In genomic region chr13:44172411-44172810, GRCh38 we compare ENCODE assay signal across 14 cellular contexts.
DNase-seq lines count a peak whose midpoint lies in the region; TF ChIP-seq lines count a peak whose summit lies in the region.
"Had no signal": no experiment of that assay in that cellular context is flagged by ENCODE, and none has a peak within 500 bp of the region (broad histone marks: within the 10 kb centered on the region; RNA-seq: fewer than 3 reads in every experiment).

No MANE protein-coding gene starts in this region.

- no peaks in the 10 kb centered on the region for H3K4me1 ChIP-seq in endodermal cell (ENCODE audit: control insufficient read depth, insufficient read depth, low read length)

- no peak overlapping the region for H3K4me3 ChIP-seq in endodermal cell (ENCODE audit: low read length)

- H3K27ac Mint-ChIP-seq in endodermal cell = no peak overlapping the region
- H3K27ac Mint-ChIP-seq: CD4-positive, alpha-beta memory T cell had no signal

- DNase-seq in EH (ENCODE audit: low read depth) = peak; percentile 54
- DNase-seq in NCI-H226 = peak; percentile 12
- no peak for DNase-seq in endodermal cell
- DNase-seq in renal cortical epithelial cell (ENCODE audit: low read depth) = peak; percentile 17
- no peak for DNase-seq in stimulated activated CD4-positive, alpha-beta T cell treated with anti-CD3 and anti-CD28 coated beads, Interleukin-15, amount 100 ng/mL, for 24 hours
- DNase-seq in stimulated activated CD4-positive, alpha-beta T cell treated with anti-CD3 and anti-CD28 coated beads, Interleukin-4, amount 100 ng/mL, for 24 hours = no peak
- no peak for DNase-seq in SIG-M5 treated with dmso at 0.1 percent for 504 hours (lab: John Stamatoyannopoulos, UW; ENCODE audit: unreplicated experiment)
- DNase-seq: Calu3; CD4-positive, alpha-beta memory T cell; H7; NCI-H1436; NCI-H1930; NCI-H526 had no signal

- TF ChIP-seq CTCF in endodermal cell (conservative IDR thresholded peaks at IDR 0.05) = peak; percentile 45

- H3K27me3 ChIP-seq in endodermal cell (ENCODE audit: control insufficient read depth, insufficient read depth, low read length, poor library complexity, severe bottlenecking) = no peaks in the 10 kb centered on the region

- H3K4me3 Mint-ChIP-seq in endodermal cell = no peak overlapping the region
- H3K4me3 Mint-ChIP-seq: CD4-positive, alpha-beta memory T cell had no signal

- peaks cover 1% of the 10 kb centered on the region for H3K27me3 Mint-ChIP-seq in endodermal cell (ENCODE audit: insufficient read depth)

- H3K36me3 Mint-ChIP-seq in endodermal cell (ENCODE audit: low read depth) = no peaks in the 10 kb centered on the region
- H3K36me3 Mint-ChIP-seq: CD4-positive, alpha-beta memory T cell had no signal

- no peak overlapping the region for H3K27ac ChIP-seq in endodermal cell (ENCODE audit: low read depth, low read length)
- H3K27ac ChIP-seq: KMS-11 had no signal

- H3K4me1 Mint-ChIP-seq in endodermal cell = peaks cover 21% of the 10 kb centered on the region
- H3K4me1 Mint-ChIP-seq: CD4-positive, alpha-beta memory T cell had no signal

- peak overlapping the region; percentile 19 for H3K9ac ChIP-seq in endodermal cell (ENCODE audit: extremely low read depth, low read length, poor library complexity, severe bottlenecking)
- H3K9ac ChIP-seq: KMS-11 had no signal

- H3K9me3 ChIP-seq in endodermal cell (ENCODE audit: control insufficient read depth, low read length) = peaks cover 22% of the 10 kb centered on the region

- H3K9me3 Mint-ChIP-seq in endodermal cell = peaks cover 10% of the 10 kb centered on the region

- H3K36me3 ChIP-seq in endodermal cell (ENCODE audit: control insufficient read depth, insufficient read depth, low read length) = no peaks in the 10 kb centered on the region

- WGBS in endodermal cell (ENCODE audit: insufficient coverage in 1 of 2, insufficient read length in 1 of 2), 2 experiments = 89 to 92% methylated on average over 2 to 3 of the region's 3 CpGs

Comparison
In these comparisons a context has a peak if more than half of its experiments do, and no peak if none do; other contexts are left out.
1. DNase-seq: peak in EH (single experiment), NCI-H226 (single experiment) and renal cortical epithelial cell (single experiment); none in endodermal cell (single experiment), stimulated activated CD4-positive, alpha-beta T cell treated with anti-CD3 and anti-CD28 coated beads, Interleukin-15, amount 100 ng/mL, for 24 hours (single experiment), stimulated activated CD4-positive, alpha-beta T cell treated with anti-CD3 and anti-CD28 coated beads, Interleukin-4, amount 100 ng/mL, for 24 hours (single experiment) and SIG-M5 treated with dmso at 0.1 percent for 504 hours (single experiment).